Comparison of ENCODE assay signal across 13 cellular contexts in genomic region chr20:16308754-16309153, GRCh38.
"Had no signal": no experiment of that assay in that cellular context is flagged by ENCODE, and none has a peak within 500 bp of the region (broad histone marks: within the 10 kb centered on the region; RNA-seq: fewer than 3 reads in every experiment).

No MANE protein-coding gene starts in this region.

- DNase-seq: activated gamma-delta T cell; activated naive CD8-positive, alpha-beta T cell treated with anti-CD3 and anti-CD28 coated beads, Interleukin-2, amount 10 ng/mL, durations not matched to agents 7 days and 5 days; activated T-cell treated with anti-CD3 and anti-CD28 coated beads, Interleukin-2, amount 50 U/mL, for 24 hours; caudate nucleus; cortex of kidney; effector CD8-positive, alpha-beta T cell; left ventricle myocardium inferior; ovary; T-helper 2 cell had no signal

- H3K4me2 ChIP-seq: neural progenitor cell had no signal

- ATAC-seq: activated CD4-positive, CD25-positive, alpha-beta regulatory T cell treated with anti-CD3 and anti-CD28 coated beads, Interleukin-2, amount 50 U/mL, for 24 hours had no signal

- H3K4me3 ChIP-seq: ascending aorta, left ventricle myocardium inferior, neural progenitor cell, ovary, skin epidermis had no signal

- H3K27me3 ChIP-seq: ascending aorta, neural progenitor cell, ovary had no signal

- H3K27ac Mint-ChIP-seq: activated naive CD8-positive, alpha-beta T cell treated with anti-CD3 and anti-CD28 coated beads, Interleukin-2, amount 10 ng/mL, durations not matched to agents 7 days and 5 days; activated T-cell treated with anti-CD3 and anti-CD28 coated beads, Interleukin-2, amount 50 U/mL, for 24 hours; neural progenitor cell had no signal

- H3K27me3 Mint-ChIP-seq: activated naive CD8-positive, alpha-beta T cell treated with anti-CD3 and anti-CD28 coated beads, Interleukin-2, amount 10 ng/mL, durations not matched to agents 7 days and 5 days; activated T-cell treated with anti-CD3 and anti-CD28 coated beads, Interleukin-2, amount 50 U/mL, for 24 hours had no signal

- H3K27ac ChIP-seq: ascending aorta, left ventricle myocardium inferior, neural progenitor cell, ovary, skin epidermis had no signal

- H3K9ac ChIP-seq: neural progenitor cell had no signal

- H3K4me1 ChIP-seq: ascending aorta, neural progenitor cell had no signal

- H3K36me3 ChIP-seq: neural progenitor cell, ovary had no signal

- H3K9me3 ChIP-seq: ovary had no signal

- H3K4me1 Mint-ChIP-seq: activated naive CD8-positive, alpha-beta T cell treated with anti-CD3 and anti-CD28 coated beads, Interleukin-2, amount 10 ng/mL, durations not matched to agents 7 days and 5 days had no signal

- H2AFZ ChIP-seq: neural progenitor cell had no signal

- H3K4me3 Mint-ChIP-seq: activated naive CD8-positive, alpha-beta T cell treated with anti-CD3 and anti-CD28 coated beads, Interleukin-2, amount 10 ng/mL, durations not matched to agents 7 days and 5 days; activated T-cell treated with anti-CD3 and anti-CD28 coated beads, Interleukin-2, amount 50 U/mL, for 24 hours; neural progenitor cell had no signal
